11 cellular contexts compared by ENCODE assay signal in genomic region chr12:66446276-66446675, GRCh38.
DNase-seq lines count a peak whose midpoint lies in the region; ATAC-seq and TF ChIP-seq lines count a peak whose summit lies in the region.
"Had no signal": no experiment of that assay in that cellular context is flagged by ENCODE, and none has a peak within 500 bp of the region (broad histone marks: within the 10 kb centered on the region; RNA-seq: fewer than 3 reads in every experiment).

No MANE protein-coding gene starts in this region.

- no peak overlapping the region for H4K8ac ChIP-seq in H9 (replicated peaks; ENCODE audit: insufficient read length, low read depth, low read length)

- no peak overlapping the region for H3K4ac ChIP-seq in H9 (ENCODE audit: low read depth, low read length)

- H3K9ac ChIP-seq in H9 (ENCODE audit: extremely low read depth, insufficient read length, low read length) (no peak overlapping the region), OCI-LY1 (ENCODE audit: low read length) (no peak overlapping the region)
- H3K9ac ChIP-seq: BLaER1 treated with 17β-estradiol and CSF1 and Interleukin-3, amounts not matched to agents 10 nM and 100 nM had no signal

- H3K4me2 ChIP-seq in H9 (ENCODE audit: insufficient read depth, insufficient read length, low read length) (no peak overlapping the region), OCI-LY1 (ENCODE audit: low read length) (no peak overlapping the region)
- H3K4me2 ChIP-seq: BLaER1 treated with 17β-estradiol and CSF1 and Interleukin-3, amounts not matched to agents 10 nM and 100 nM had no signal

- H3K4me1 ChIP-seq in H9 (ENCODE audit: insufficient read depth, low read length) (peaks cover 8% of the 10 kb centered on the region), OCI-LY1 (ENCODE audit: insufficient read depth, low read length, severe bottlenecking) (no peaks in the 10 kb centered on the region)
- H3K4me1 ChIP-seq: BLaER1 treated with 17β-estradiol and CSF1 and Interleukin-3, amounts not matched to agents 10 nM and 100 nM had no signal

- DNase-seq in H9 (no peak), germinal center (ENCODE audit: low spot score) (peak; percentile 26), activated gamma-delta T cell treated with Interleukin-2 at 50 U/mL for 16 hours (no peak), NCI-H2029 (lab: John Stamatoyannopoulos, UW) (no peak), G401 (ENCODE audit: low spot score) (no peak)
- DNase-seq: 8988T; CD4-positive, CD25-positive, alpha-beta regulatory T cell had no signal

- no peaks in the 10 kb centered on the region for H3K27me3 ChIP-seq in H9 (ENCODE audit: insufficient read depth, low read length)
- H3K27me3 ChIP-seq in OCI-LY1 (ENCODE audit: insufficient read depth, low read length), result no peaks in the 10 kb centered on the region
- H3K27me3 ChIP-seq: BLaER1 treated with 17β-estradiol and CSF1 and Interleukin-3, amounts not matched to agents 10 nM and 100 nM had no signal

- no peak overlapping the region for H3T11ph ChIP-seq in H9 (ENCODE audit: low read length)

- in situ Hi-C loops in G401 (cut with HindIII; ENCODE audit: low sequenced_read_pairs), result no loop called here

- H3K79me2 ChIP-seq in H9 (ENCODE audit: insufficient read depth, low read length) (no peaks in the 10 kb centered on the region), OCI-LY1 (ENCODE audit: insufficient read depth, low read length) (no peaks in the 10 kb centered on the region)

- no peaks in the 10 kb centered on the region for H3K36me3 ChIP-seq in OCI-LY1 (ENCODE audit: insufficient read depth, low read length)
- H3K36me3 ChIP-seq: BLaER1 treated with 17β-estradiol and CSF1 and Interleukin-3, amounts not matched to agents 10 nM and 100 nM had no signal

- H3K27ac ChIP-seq in 22Rv1 (no peak overlapping the region), H9 (ENCODE audit: insufficient read length, low read depth, low read length) (no peak overlapping the region), OCI-LY1 (ENCODE audit: low read depth, low read length, poor library complexity, severe bottlenecking) (no peak overlapping the region)
- H3K27ac ChIP-seq: BLaER1 treated with 17β-estradiol and CSF1 and Interleukin-3, amounts not matched to agents 10 nM and 100 nM had no signal

- H3K4me1 Mint-ChIP-seq in H9, result peaks cover 3 to 5% of the 10 kb centered on the region in 2 experiments; a peak in 3 of 4 replicates
- H3K4me1 Mint-ChIP-seq: CD4-positive, CD25-positive, alpha-beta regulatory T cell had no signal

- H3K56ac ChIP-seq in H9 (ENCODE audit: insufficient read length, low read depth, low read length), result no peak overlapping the region

- no peak overlapping the region for H2BK120ac ChIP-seq in H9 (ENCODE audit: low read depth, low read length, poor library complexity, severe bottlenecking)

- no peaks in the 10 kb centered on the region for H3K9me2 ChIP-seq in OCI-LY1 (ENCODE audit: low read depth, low read length)

- no peak overlapping the region for H4K5ac ChIP-seq in H9 (ENCODE audit: insufficient read length, low read depth, low read length)

- H4K20me1 ChIP-seq in H9 (ENCODE audit: control insufficient read depth, insufficient read depth, insufficient read length), result no peaks in the 10 kb centered on the region
- H4K20me1 ChIP-seq in OCI-LY1 (ENCODE audit: insufficient read depth, low read length), result no peaks in the 10 kb centered on the region
- H4K20me1 ChIP-seq: BLaER1 treated with 17β-estradiol and CSF1 and Interleukin-3, amounts not matched to agents 10 nM and 100 nM had no signal

- H3K36me3 Mint-ChIP-seq in H9 (ENCODE audit: insufficient read depth in 1 of 3, low read depth in 3 of 3), result peaks cover 0 to 3% (median 0%) of the 10 kb centered on the region in 3 experiments; a peak in 1 of 7 replicates
- H3K36me3 Mint-ChIP-seq: CD4-positive, CD25-positive, alpha-beta regulatory T cell had no signal

- no peaks in the 10 kb centered on the region for H3K27me3 Mint-ChIP-seq in H9 (ENCODE audit: low read depth)
- H3K27me3 Mint-ChIP-seq: CD4-positive, CD25-positive, alpha-beta regulatory T cell had no signal

- no peak overlapping the region for H2BK5ac ChIP-seq in H9 (ENCODE audit: insufficient read length, low read length)

- H3K23ac ChIP-seq in H9 (ENCODE audit: insufficient read length, low read depth, low read length), result no peak overlapping the region

- no peak overlapping the region for H3K4me3 ChIP-seq in OCI-LY1 (ENCODE audit: low read depth, low read length, poor library complexity, severe bottlenecking)
- H3K4me3 ChIP-seq: BLaER1 treated with 17β-estradiol and CSF1 and Interleukin-3, amounts not matched to agents 10 nM and 100 nM had no signal

- no peak overlapping the region for H2AK5ac ChIP-seq in H9 (ENCODE audit: insufficient read length, low read length)

- WGBS in H9 (ENCODE audit: extremely low coverage, insufficient read length, low lambda C conversion rate), result no CpG with 5 or more reads among the region's 2 CpGs

- ATAC-seq in GM18511 (IDR thresholded peaks at IDR 0.05; ENCODE audit: unreplicated experiment), result no peak

- no peak overlapping the region for H3K18ac ChIP-seq in H9 (ENCODE audit: insufficient read length, low read depth, low read length)

- no peak overlapping the region for H3K4me3 Mint-ChIP-seq in H9
- H3K4me3 Mint-ChIP-seq: CD4-positive, CD25-positive, alpha-beta regulatory T cell had no signal

- H4K91ac ChIP-seq in H9 (ENCODE audit: insufficient read length, low read depth, low read length), result no peak overlapping the region

- no peak overlapping the region for H3K27ac Mint-ChIP-seq in H9
- H3K27ac Mint-ChIP-seq: CD4-positive, CD25-positive, alpha-beta regulatory T cell had no signal

- no peaks in the 10 kb centered on the region for H3K79me1 ChIP-seq in H9 (ENCODE audit: insufficient read depth, low read depth, low read length, poor library complexity, severe bottlenecking)

- H2AFZ ChIP-seq in H9 (ENCODE audit: low read length) (no peak overlapping the region), OCI-LY1 (ENCODE audit: low read length) (no peak overlapping the region)

- no peaks in the 10 kb centered on the region for H3K9me3 ChIP-seq in H9 (ENCODE audit: control insufficient read depth, low read depth, low read length)
- no peaks in the 10 kb centered on the region for H3K9me3 ChIP-seq in OCI-LY1 (ENCODE audit: low read length)
- H3K9me3 ChIP-seq: BLaER1 treated with 17β-estradiol and CSF1 and Interleukin-3, amounts not matched to agents 10 nM and 100 nM had no signal

- no peaks in the 10 kb centered on the region for H3K9me3 Mint-ChIP-seq in H9
- H3K9me3 Mint-ChIP-seq: CD4-positive, CD25-positive, alpha-beta regulatory T cell had no signal

- no peaks in the 10 kb centered on the region for H3F3A ChIP-seq in OCI-LY1 (ENCODE audit: insufficient read depth, low read length)

- H3K14ac ChIP-seq in H9 (ENCODE audit: insufficient read depth, low read length), result no peak overlapping the region

- no peak overlapping the region for H2BK20ac ChIP-seq in H9 (ENCODE audit: low read depth, low read length, poor library complexity, severe bottlenecking)

- 0 out of 2 replicates have a peak, but pooled peaks have one; percentile 9 for TF ChIP-seq CTCF in 22Rv1 (IDR thresholded peaks at IDR 0.05)
- TF ChIP-seq CTCF in H9 (conservative IDR thresholded peaks at IDR 0.05), result peak; percentile 29; the same call in 1 of the 3 replicates
- peak; percentile 25; the same call in 1 of the 2 replicates for TF ChIP-seq CTCF in OCI-LY1 (IDR thresholded peaks at IDR 0.05; ENCODE audit: low read length)

- no peak overlapping the region for H2BK15ac ChIP-seq in H9 (ENCODE audit: low read depth, low read length)

- no peaks in the 10 kb centered on the region for H3K23me2 ChIP-seq in H9 (ENCODE audit: insufficient read length, low read depth, low read length, poor library complexity, severe bottlenecking)

- H2BK12ac ChIP-seq in H9 (ENCODE audit: insufficient read length, low read depth, low read length), result no peak overlapping the region
